Comparison of ENCODE assay signal across 7 cellular contexts in the genomic region with DNA sequence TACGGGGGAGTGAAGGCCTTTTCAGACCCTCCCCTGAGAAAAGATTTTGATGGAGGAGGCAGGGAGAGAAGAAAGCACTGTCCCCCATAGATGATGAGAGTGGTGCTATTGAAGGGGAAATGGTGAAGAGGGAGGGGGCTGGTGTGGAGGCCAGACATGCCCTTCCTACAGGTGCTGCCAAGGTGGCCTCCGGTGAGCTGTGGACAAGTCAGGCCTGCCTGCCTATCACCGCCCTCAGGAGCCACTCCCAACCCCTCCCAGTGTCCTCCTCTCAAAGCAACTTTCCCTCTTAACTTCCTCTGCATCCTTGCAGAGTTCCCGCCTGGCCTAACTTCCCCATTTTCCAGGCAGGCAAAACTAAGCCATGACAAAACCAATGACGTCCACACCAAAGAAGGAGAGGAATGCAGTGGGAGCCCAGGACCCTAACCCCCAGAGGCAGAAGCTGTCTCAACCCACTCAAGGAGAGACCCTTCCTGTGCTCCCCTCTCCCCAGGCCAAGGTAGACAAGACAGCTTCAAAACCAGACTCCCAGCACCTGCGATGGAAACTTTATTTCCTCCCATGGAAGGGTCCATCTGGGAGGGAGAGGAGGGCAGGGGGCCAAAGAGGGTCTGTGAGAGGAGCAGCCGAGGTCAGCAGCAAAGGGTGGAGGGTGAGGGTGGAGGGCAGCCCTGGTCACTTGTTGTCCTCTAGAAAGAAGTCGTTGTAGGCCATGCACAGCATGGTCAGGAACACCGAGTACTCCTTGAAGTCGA. TPM values are rescaled to one million over a fixed set of nuclear protein-coding genes. Genes with fewer than 3 reads are reported as not detected.
DNase-seq lines count a peak whose midpoint lies in the region; ATAC-seq and TF ChIP-seq lines count a peak whose summit lies in the region.
"Had no signal": no experiment of that assay in that cellular context is flagged by ENCODE, and none has a peak within 500 bp of the region (broad histone marks: within the 10 kb centered on the region; RNA-seq: fewer than 3 reads in every experiment).

No MANE protein-coding gene starts in this region.

- peaks cover 0 to 62% (median 29%) of the 10 kb centered on the region in 4 donors for H3K4me1 ChIP-seq in tibial nerve

- H3K27me3 Mint-ChIP-seq in activated CD8-positive, alpha-beta memory T cell treated with anti-CD3 and anti-CD28 coated beads, Interleukin-2, amount 10 ng/mL, durations not matched to agents 7 days and 5 days = no peaks in the 10 kb centered on the region

- H3K27ac ChIP-seq in tibial nerve = peak overlapping the region; percentile 96 to 100 (median 98)

- 70 to 71% methylated on average over 10 of the region's 10 CpGs for WGBS in tibial nerve, 2 donors

- ATAC-seq in activated CD8-positive, alpha-beta memory T cell treated with anti-CD3 and anti-CD28 coated beads, Interleukin-2, amount 10 ng/mL, durations not matched to agents 7 days and 5 days = no peak

- H3K4me3 ChIP-seq in tibial nerve = peak overlapping the region; percentile 67 to 99 (median 78)

- H3K9me3 Mint-ChIP-seq in activated CD8-positive, alpha-beta memory T cell treated with anti-CD3 and anti-CD28 coated beads, Interleukin-2, amount 10 ng/mL, durations not matched to agents 7 days and 5 days (ENCODE audit: low read depth) = no peaks in the 10 kb centered on the region

- H3K9me3 ChIP-seq in tibial nerve = no peaks in the 10 kb centered on the region

- CTCF ChIA-PET in activated CD8-positive, alpha-beta memory T cell treated with anti-CD3 and anti-CD28 coated beads, Interleukin-2, amount 10 ng/mL, durations not matched to agents 7 days and 5 days (lab: Charles Lee) = interaction anchor here (0.6 to 7.7 kb wide), 7 partner anchors 7 to 75 kb away, joined by 3 to 214 read pairs (median 16); a partner anchor contains a TSS

- no peak for TF ChIP-seq CTCF in tibial nerve (IDR thresholded peaks at IDR 0.05)

- H3K36me3 ChIP-seq in tibial nerve = no peaks in the 10 kb centered on the region

- intact Hi-C loops in cardiac septum (cut with DNase I) = no loop called here

- H3K4me3 Mint-ChIP-seq in activated CD8-positive, alpha-beta memory T cell treated with anti-CD3 and anti-CD28 coated beads, Interleukin-2, amount 10 ng/mL, durations not matched to agents 7 days and 5 days = peak overlapping the region; percentile 97

- no peaks in the 10 kb centered on the region for H3K27me3 ChIP-seq in tibial nerve

- DNase-seq in activated CD8-positive, alpha-beta memory T cell treated with anti-CD3 and anti-CD28 coated beads, Interleukin-2, amount 10 ng/mL, durations not matched to agents 7 days and 5 days = no peak
- no peak for DNase-seq in activated CD8-positive, alpha-beta memory T cell treated with anti-CD3 and anti-CD28 coated beads, Interleukin-2, amount 50 U/mL, for 4 hours
- peak; percentile 74 for DNase-seq in cardiac septum (ENCODE audit: low spot score)
- no peak for DNase-seq in tibial nerve (ENCODE audit: low spot score in 2 of 2)
- no peak for DNase-seq in stimulated activated CD8-positive, alpha-beta memory T cell treated with anti-CD3 and anti-CD28 coated beads, Interleukin-4, amount 100 ng/mL, for 48 hours
- DNase-seq in KG1 (lab: John Stamatoyannopoulos, UW) = no peak

- H3K27ac Mint-ChIP-seq in activated CD8-positive, alpha-beta memory T cell treated with anti-CD3 and anti-CD28 coated beads, Interleukin-2, amount 10 ng/mL, durations not matched to agents 7 days and 5 days = peak overlapping the region; percentile 98

- peaks cover 79% of the 10 kb centered on the region for H3K4me1 Mint-ChIP-seq in activated CD8-positive, alpha-beta memory T cell treated with anti-CD3 and anti-CD28 coated beads, Interleukin-2, amount 10 ng/mL, durations not matched to agents 7 days and 5 days

- TF ChIP-seq POLR2A in tibial nerve (IDR thresholded peaks at IDR 0.05) = no peak

- no peak for TF ChIP-seq EP300 in tibial nerve (IDR thresholded peaks at IDR 0.05)

- peaks cover 22% of the 10 kb centered on the region for H3K36me3 Mint-ChIP-seq in activated CD8-positive, alpha-beta memory T cell treated with anti-CD3 and anti-CD28 coated beads, Interleukin-2, amount 10 ng/mL, durations not matched to agents 7 days and 5 days

RNA-seq across cellular contexts. Expression of a gene that starts 1.0 kb away (rescaled TPM):
- 100 to 1,000 TPM; 386 to 543 TPM for total RNA-seq in activated CD8-positive, alpha-beta memory T cell treated with anti-CD3 and anti-CD28 coated beads, Interleukin-2, amount 10 ng/mL, durations not matched to agents 7 days and 5 days
- 418 TPM for total RNA-seq in cardiac septum
- 1,000 to 10,000 TPM in 2 of 4 donors, 100 to 1,000 TPM in 2; 651 to 1,173 (median 946) TPM for total RNA-seq in tibial nerve

RNA-seq across cellular contexts. Expression of a gene that starts 3.9 kb away (rescaled TPM):
- total RNA-seq in activated CD8-positive, alpha-beta memory T cell treated with anti-CD3 and anti-CD28 coated beads, Interleukin-2, amount 10 ng/mL, durations not matched to agents 7 days and 5 days = 1 to 10 TPM; 1.6 to 3.0 TPM
- not detected for total RNA-seq in cardiac septum
- not detected for total RNA-seq in tibial nerve

RNA-seq across cellular contexts. Expression of a gene that starts 8.8 kb away (rescaled TPM):
- total RNA-seq in activated CD8-positive, alpha-beta memory T cell treated with anti-CD3 and anti-CD28 coated beads, Interleukin-2, amount 10 ng/mL, durations not matched to agents 7 days and 5 days = 100 to 1,000 TPM; 898 to 906 TPM
- 107 TPM for total RNA-seq in cardiac septum
- 100 to 1,000 TPM; 398 to 439 (median 420) TPM for total RNA-seq in tibial nerve

RNA-seq across cellular contexts. Expression of a gene that starts 12.3 kb away (rescaled TPM):
- not detected for total RNA-seq in activated CD8-positive, alpha-beta memory T cell treated with anti-CD3 and anti-CD28 coated beads, Interleukin-2, amount 10 ng/mL, durations not matched to agents 7 days and 5 days
- total RNA-seq in cardiac septum (1.3 TPM), tibial nerve (1 to 10 TPM in 2 of 4 donors, not detected in 2; 1.1 to 2.7 TPM)
- total RNA-seq: T-helper 1 cell treated with Interleukin-12 subunit alpha and Interleukin-12 subunit beta and Interleukin-4 antibody, amounts not matched to agents 30 ng/mL and 1 ng/mL, for 36 hours had no signal

RNA-seq across cellular contexts. Expression of a gene that starts 28.8 kb away (rescaled TPM):
- under 1 TPM; 0.50 to 0.96 TPM for total RNA-seq in activated CD8-positive, alpha-beta memory T cell treated with anti-CD3 and anti-CD28 coated beads, Interleukin-2, amount 10 ng/mL, durations not matched to agents 7 days and 5 days
- total RNA-seq in cardiac septum (5.0 TPM), tibial nerve (10 to 100 TPM in 1 of 4 donors, 1 to 10 TPM in 2, not detected in 1; 2.3 to 12.6 (median 4.2) TPM)
